Comparison of ENCODE assay signal across 8 cellular contexts in the genomic region with DNA sequence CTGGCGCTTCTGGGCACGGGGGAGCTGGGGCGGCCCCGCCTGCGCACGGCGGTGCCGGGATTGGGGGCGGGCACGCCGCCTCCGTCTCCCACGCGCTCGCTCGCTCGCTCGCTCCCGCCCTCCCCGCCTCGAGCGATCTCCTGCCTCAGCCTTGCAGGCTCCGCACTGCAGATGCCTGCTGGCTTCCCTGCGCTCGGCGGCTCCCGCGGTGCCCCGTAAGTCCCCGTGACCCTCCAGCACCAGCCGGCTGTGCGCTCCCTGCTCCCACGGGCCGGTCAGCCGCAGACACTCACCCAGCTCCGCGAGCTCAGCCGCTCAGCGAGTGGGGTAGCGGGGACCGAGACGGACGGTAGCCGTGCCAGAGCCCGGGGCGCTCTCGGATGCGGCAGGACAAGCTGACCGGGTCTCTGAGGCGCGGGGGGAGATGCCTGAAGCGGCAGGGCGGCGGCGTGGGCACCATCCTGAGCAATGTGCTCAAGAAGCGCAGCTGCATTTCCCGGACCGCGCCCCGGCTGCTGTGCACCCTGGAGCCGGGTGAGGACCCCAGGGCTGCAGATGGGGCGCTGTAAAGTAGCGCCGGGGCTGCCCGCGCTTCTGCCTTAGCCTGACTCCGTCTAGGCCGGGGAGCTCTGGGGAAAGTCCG. TPM values are rescaled to one million over a fixed set of nuclear protein-coding genes. Genes with fewer than 3 reads are reported as not detected.
DNase-seq lines count a peak whose midpoint lies in the region; ATAC-seq and TF ChIP-seq lines count a peak whose summit lies in the region.

A gene with protein sequence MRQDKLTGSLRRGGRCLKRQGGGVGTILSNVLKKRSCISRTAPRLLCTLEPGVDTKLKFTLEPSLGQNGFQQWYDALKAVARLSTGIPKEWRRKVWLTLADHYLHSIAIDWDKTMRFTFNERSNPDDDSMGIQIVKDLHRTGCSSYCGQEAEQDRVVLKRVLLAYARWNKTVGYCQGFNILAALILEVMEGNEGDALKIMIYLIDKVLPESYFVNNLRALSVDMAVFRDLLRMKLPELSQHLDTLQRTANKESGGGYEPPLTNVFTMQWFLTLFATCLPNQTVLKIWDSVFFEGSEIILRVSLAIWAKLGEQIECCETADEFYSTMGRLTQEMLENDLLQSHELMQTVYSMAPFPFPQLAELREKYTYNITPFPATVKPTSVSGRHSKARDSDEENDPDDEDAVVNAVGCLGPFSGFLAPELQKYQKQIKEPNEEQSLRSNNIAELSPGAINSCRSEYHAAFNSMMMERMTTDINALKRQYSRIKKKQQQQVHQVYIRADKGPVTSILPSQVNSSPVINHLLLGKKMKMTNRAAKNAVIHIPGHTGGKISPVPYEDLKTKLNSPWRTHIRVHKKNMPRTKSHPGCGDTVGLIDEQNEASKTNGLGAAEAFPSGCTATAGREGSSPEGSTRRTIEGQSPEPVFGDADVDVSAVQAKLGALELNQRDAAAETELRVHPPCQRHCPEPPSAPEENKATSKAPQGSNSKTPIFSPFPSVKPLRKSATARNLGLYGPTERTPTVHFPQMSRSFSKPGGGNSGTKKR (plus strand): TSS at position 148 of the 643 bp plus-strand sequence. CDS start 233 bp downstream, at position 381.

- no peak within 1 kb of the TSS for H3K27ac ChIP-seq in urinary bladder (ENCODE audit: low read depth)

- no peaks in the 10 kb centered on the region for H3K4me1 Mint-ChIP-seq in Caco-2 (ENCODE audit: low read depth, unreplicated experiment)
- no peaks in the 10 kb centered on the region; the same call in 1 of the 2 replicates for H3K4me1 Mint-ChIP-seq in HFFc6 (ENCODE audit: low read depth)
- H3K4me1 Mint-ChIP-seq in activated T-cell treated with anti-CD3 and anti-CD28 coated beads, Interleukin-2, amount 50 U/mL, for 4 hours (ENCODE audit: low read depth): peaks cover 12% of the 10 kb centered on the region
- H3K4me1 Mint-ChIP-seq in nephron progenitor cell: peaks cover 7% of the 10 kb centered on the region

- under 1% methylated on average over 69 of the region's 69 CpGs for WGBS in urinary bladder

- intact Hi-C loops in Caco-2 (cut with micrococcal nuclease; ENCODE audit: unreplicated experiment): no loop called here

- BruUV-seq in Caco-2 (replicated peaks; lab: Mats Ljungman, UMichigan): no TSS peak

- CTCF ChIA-PET in Caco-2 (lab: Charles Lee): no interaction called here

- TF ChIP-seq CTCF in Caco-2 (IDR thresholded peaks at IDR 0.05; ENCODE audit: insufficient read depth in 1 of 2, low read depth in 1 of 2, low read length in 1 of 2, severe bottlenecking in 1 of 2, unreplicated experiment in 1 of 2) (no peak), HFFc6 (IDR thresholded peaks at IDR 0.05) (no peak), foreskin fibroblast (IDR thresholded peaks at IDR 0.05; ENCODE audit: low read depth, low read length) (no peak), nephron progenitor cell (IDR thresholded peaks at IDR 0.05) (no peak)

- POLR2A ChIA-PET in Caco-2 (lab: Charles Lee): no interaction called here

- H3K9me3 ChIP-seq in Caco-2: no peaks in the 10 kb centered on the region

- H3K4me3 Mint-ChIP-seq in Caco-2 (ENCODE audit: unreplicated experiment) (peak within 1 kb of the TSS; percentile 68), HFFc6 (peak within 1 kb of the TSS; percentile 70), nephron progenitor cell (peak within 1 kb of the TSS; percentile 80)
- peak within 1 kb of the TSS; percentile 76 for H3K4me3 Mint-ChIP-seq in activated T-cell treated with anti-CD3 and anti-CD28 coated beads, Interleukin-2, amount 50 U/mL, for 4 hours

- no peak within 1 kb of the TSS for H3K27ac Mint-ChIP-seq in Caco-2 (ENCODE audit: unreplicated experiment)
- H3K27ac Mint-ChIP-seq in HFFc6: no peak within 1 kb of the TSS
- H3K27ac Mint-ChIP-seq in nephron progenitor cell: no peak within 1 kb of the TSS

- DNase-seq in Caco-2 (peak; percentile 37 to 39), HFFc6 (no peak), NCI-H2227 treated with DMSO at 0.1 percent for 48 hours (lab: John Stamatoyannopoulos, UW) (peak; percentile 68), foreskin fibroblast (peak in 1 of 2 donors; percentile 60), nephron progenitor cell (peak; percentile 75), SW 1271 (lab: John Stamatoyannopoulos, UW) (no peak)
- peak; percentile 25 for DNase-seq in activated T-cell treated with anti-CD3 and anti-CD28 coated beads, Interleukin-2, amount 50 U/mL, for 4 hours

- no peaks in the 10 kb centered on the region for H3K36me3 ChIP-seq in Caco-2 (ENCODE audit: control insufficient read depth, insufficient read depth, low read length)
- H3K36me3 ChIP-seq in urinary bladder (ENCODE audit: insufficient read depth): no peaks in the 10 kb centered on the region

- H3K27me3 Mint-ChIP-seq in Caco-2 (ENCODE audit: insufficient read depth, unreplicated experiment) (no peaks in the 10 kb centered on the region), HFFc6 (ENCODE audit: insufficient read depth) (peaks cover 45% of the 10 kb centered on the region), nephron progenitor cell (ENCODE audit: low read depth, poor library complexity) (peaks cover 94% of the 10 kb centered on the region)
- peaks cover 53% of the 10 kb centered on the region for H3K27me3 Mint-ChIP-seq in activated T-cell treated with anti-CD3 and anti-CD28 coated beads, Interleukin-2, amount 50 U/mL, for 4 hours (ENCODE audit: low read depth)

- H3K36me3 Mint-ChIP-seq in Caco-2 (ENCODE audit: insufficient read depth, unreplicated experiment) (peaks cover 7% of the 10 kb centered on the region), HFFc6 (ENCODE audit: low read depth) (peaks cover 4% of the 10 kb centered on the region; the same call in 1 of the 2 replicates), nephron progenitor cell (ENCODE audit: low read depth) (peaks cover 4% of the 10 kb centered on the region)
- no peaks in the 10 kb centered on the region for H3K36me3 Mint-ChIP-seq in activated T-cell treated with anti-CD3 and anti-CD28 coated beads, Interleukin-2, amount 50 U/mL, for 4 hours (ENCODE audit: insufficient read depth)

- H3K4me3 ChIP-seq in Caco-2 (ENCODE audit: low read depth, low read length) (peak within 1 kb of the TSS; percentile 46), foreskin fibroblast (ENCODE audit: low read depth in 1 of 2, low read length in 2 of 2) (peak within 1 kb of the TSS; percentile 44 to 48), urinary bladder (ENCODE audit: low read depth, low read length) (peak within 1 kb of the TSS; percentile 39)

- ATAC-seq in activated T-cell treated with anti-CD3 and anti-CD28 coated beads, Interleukin-2, amount 50 U/mL, for 4 hours: peak; percentile 65 to 69

- H3K9me3 Mint-ChIP-seq in Caco-2 (ENCODE audit: unreplicated experiment): no peaks in the 10 kb centered on the region
- H3K9me3 Mint-ChIP-seq in HFFc6: peaks cover 4% of the 10 kb centered on the region; the same call in 1 of the 2 replicates
- H3K9me3 Mint-ChIP-seq in activated T-cell treated with anti-CD3 and anti-CD28 coated beads, Interleukin-2, amount 50 U/mL, for 4 hours: no peaks in the 10 kb centered on the region
- H3K9me3 Mint-ChIP-seq in nephron progenitor cell: peaks cover 24% of the 10 kb centered on the region

- H3K4me1 ChIP-seq in Caco-2 (no peaks in the 10 kb centered on the region), urinary bladder (ENCODE audit: insufficient read depth) (no peaks in the 10 kb centered on the region)

- no peaks in the 10 kb centered on the region for H3K27me3 ChIP-seq in Caco-2 (replicated peaks; ENCODE audit: control insufficient read depth, insufficient read depth, low read length)

RNA-seq across cellular contexts. Expression of the gene that starts here (rescaled TPM):
- 10.8 and 10.9 TPM in 2 replicates for total RNA-seq in Caco-2 (2022)
- total RNA-seq in HFFc6 (2021; fragmentation: NEBNext Ultra II Directional; extraction: Animal tissue kit (Norgen Biotek cat#: 25700)): under 1 TPM in 5 of 6 experiments, not detected in 1; 0.05 to 0.54 (median 0.23) TPM
- under 1 TPM; 0.24 to 0.81 (median 0.47) TPM for total RNA-seq in activated T-cell treated with anti-CD3 and anti-CD28 coated beads, Interleukin-2, amount 50 U/mL, for 4 hours
- total RNA-seq in urinary bladder: 3.9 TPM
- polyA plus RNA-seq in urinary bladder: 3.5 TPM

Comparison
In these comparisons a context has a peak if more than half of its experiments do, and no peak if none do; other contexts are left out.
1. Peak in DNase-seq and ATAC-seq in activated T-cell treated with anti-CD3 and anti-CD28 coated beads, Interleukin-2, amount 50 U/mL, for 4 hours; RNA of the gene not detected or under 1 TPM.
2. DNase-seq: peak in Caco-2 (2 of 2), NCI-H2227 treated with DMSO at 0.1 percent for 48 hours (single experiment) and nephron progenitor cell (single experiment); none in HFFc6 (single experiment) and SW 1271 (0 of 2).
3. Peak in every context shown above with its lines, with median percentiles within 50 percentile points of each other: H3K4me3 ChIP-seq and H3K4me3 Mint-ChIP-seq.